ENCODE assay signal across 14 cellular contexts in genomic region chr1:2494323-2494693, GRCh38. TPM values are rescaled to one million over a fixed set of nuclear protein-coding genes. Genes with fewer than 3 reads are reported as not detected.
DNase-seq lines count a peak whose midpoint lies in the region; ATAC-seq and TF ChIP-seq lines count a peak whose summit lies in the region.
"Had no signal": no experiment of that assay in that cellular context is flagged by ENCODE, and none has a peak within 500 bp of the region (broad histone marks: within the 10 kb centered on the region; RNA-seq: fewer than 3 reads in every experiment).

No MANE protein-coding gene starts in this region.

- H3K14ac ChIP-seq in H9 (ENCODE audit: insufficient read depth, low read length): no peak overlapping the region

- no peak overlapping the region for H4K91ac ChIP-seq in H9 (ENCODE audit: insufficient read length, low read depth, low read length)

- H3K4me3 ChIP-seq in AG10803 (ENCODE audit: low read length) (no peak overlapping the region), liver (ENCODE audit: low read depth in 1 of 3, low read length in 3 of 3) (no peak overlapping the region)
- H3K4me3 ChIP-seq: GM23338, lung had no signal

- H3K4ac ChIP-seq in H9 (ENCODE audit: low read depth, low read length): no peak overlapping the region

- H3K4me1 Mint-ChIP-seq in activated naive CD8-positive, alpha-beta T cell treated with anti-CD3 and anti-CD28 coated beads for 36 hours: peaks cover 27% of the 10 kb centered on the region
- 0 out of 4 replicates have a peak, but pooled peaks cover 0 to 3% of the 10 kb centered on the region in 2 experiments for H3K4me1 Mint-ChIP-seq in H9
- H3K4me1 Mint-ChIP-seq: GM23338 had no signal

- H2BK20ac ChIP-seq in H9 (ENCODE audit: low read depth, low read length, poor library complexity, severe bottlenecking): no peak overlapping the region

- no peak overlapping the region for H2AFZ ChIP-seq in H9 (ENCODE audit: low read length)
- H2AFZ ChIP-seq: GM23338 had no signal

- H2AK5ac ChIP-seq in H9 (ENCODE audit: insufficient read length, low read length): no peak overlapping the region

- no peak overlapping the region for H3K9ac ChIP-seq in liver (ENCODE audit: low read depth in 1 of 2, low read length in 2 of 2)
- H3K9ac ChIP-seq in H9 (ENCODE audit: extremely low read depth, insufficient read length, low read length): no peak overlapping the region

- 43% methylated on average over 19 of the region's 19 CpGs for WGBS in liver
- no CpG with 5 or more reads among the region's 19 CpGs for WGBS in H9 (ENCODE audit: extremely low coverage, insufficient read length, low lambda C conversion rate)

- H3K27ac Mint-ChIP-seq in activated naive CD8-positive, alpha-beta T cell treated with anti-CD3 and anti-CD28 coated beads for 36 hours: peak overlapping the region; percentile 63
- peak overlapping the region in 1 of 3 experiments; percentile 44; a peak in 1 of 7 replicates for H3K27ac Mint-ChIP-seq in H9
- H3K27ac Mint-ChIP-seq: GM23338 had no signal

- no peak for TF ChIP-seq CTCF in AG10803 (conservative IDR thresholded peaks at IDR 0.05; ENCODE audit: low read length)
- TF ChIP-seq CTCF in liver (IDR thresholded peaks at IDR 0.05; ENCODE audit: low read depth, low read length, missing input control): no peak
- TF ChIP-seq CTCF in H9 (conservative IDR thresholded peaks at IDR 0.05): no peak

- no peaks in the 10 kb centered on the region for H3K79me2 ChIP-seq in H9 (ENCODE audit: insufficient read depth, low read length)

- H3K36me3 Mint-ChIP-seq in activated naive CD8-positive, alpha-beta T cell treated with anti-CD3 and anti-CD28 coated beads for 36 hours: no peaks in the 10 kb centered on the region
- no peaks in the 10 kb centered on the region for H3K36me3 Mint-ChIP-seq in H9 (ENCODE audit: insufficient read depth in 1 of 3, low read depth in 3 of 3)

- H3T11ph ChIP-seq in H9 (ENCODE audit: low read length): no peak overlapping the region

- no peak overlapping the region for H2BK12ac ChIP-seq in H9 (ENCODE audit: insufficient read length, low read depth, low read length)

- no peak overlapping the region for H3K4me2 ChIP-seq in H9 (ENCODE audit: insufficient read depth, insufficient read length, low read length)
- H3K4me2 ChIP-seq: GM23338 had no signal

- H3K4me1 ChIP-seq in liver (ENCODE audit: control insufficient read depth in 4 of 4, insufficient read depth in 4 of 4, low read length in 3 of 4) (peaks cover 6 to 11% (median 10%) of the 10 kb centered on the region in 4 donors), H9 (ENCODE audit: insufficient read depth, low read length) (no peaks in the 10 kb centered on the region)

- H4K20me1 ChIP-seq in H9 (ENCODE audit: control insufficient read depth, insufficient read depth, insufficient read length): no peaks in the 10 kb centered on the region

- H3K4me3 Mint-ChIP-seq in activated naive CD8-positive, alpha-beta T cell treated with anti-CD3 and anti-CD28 coated beads for 36 hours: no peak overlapping the region
- no peak overlapping the region for H3K4me3 Mint-ChIP-seq in H9
- H3K4me3 Mint-ChIP-seq: CD4-positive, alpha-beta memory T cell; GM23338 had no signal

- H3K23ac ChIP-seq in H9 (ENCODE audit: insufficient read length, low read depth, low read length): no peak overlapping the region

- H4K5ac ChIP-seq in H9 (ENCODE audit: insufficient read length, low read depth, low read length): no peak overlapping the region

- H3K18ac ChIP-seq in H9 (ENCODE audit: insufficient read length, low read depth, low read length): no peak overlapping the region

- no peak overlapping the region for H2BK5ac ChIP-seq in H9 (ENCODE audit: insufficient read length, low read length)

- H3K27ac ChIP-seq in liver (ENCODE audit: low read depth in 1 of 2, low read length in 2 of 2): peak overlapping the region in 1 of 2 donors; percentile 50
- H3K27ac ChIP-seq in caudate nucleus (ENCODE audit: low read depth, low read length): no peak overlapping the region
- no peak overlapping the region for H3K27ac ChIP-seq in H9 (ENCODE audit: insufficient read length, low read depth, low read length)

- DNase-seq in AG10803 (ENCODE audit: low read depth) (peak; percentile 59), HS-5 (ENCODE audit: low read depth) (peak; percentile 73), caudate nucleus (lab: John Stamatoyannopoulos, UW) (no peak), H9 (no peak)
- no peak for DNase-seq in activated naive CD8-positive, alpha-beta T cell treated with anti-CD3 and anti-CD28 coated beads for 36 hours
- no peak for DNase-seq in stimulated activated CD4-positive, alpha-beta T cell treated with anti-CD3 and anti-CD28 coated beads, Interleukin-12 subunit alpha, Interleukin-12 subunit beta, amount 100 ng/mL, for 4 hours
- DNase-seq: activated effector memory CD4-positive, alpha-beta T cell treated with anti-CD3 and anti-CD28 coated beads, Interleukin-2, amount 50 U/mL, for 16 hours; CD4-positive, alpha-beta memory T cell; NCI-H774; stimulated activated naive CD8-positive, alpha-beta T cell treated with anti-CD3 and anti-CD28 coated beads, Interleukin-15, amount 100 ng/mL, for 72 hours had no signal

- H3K79me1 ChIP-seq in H9 (ENCODE audit: insufficient read depth, low read depth, low read length, poor library complexity, severe bottlenecking): no peaks in the 10 kb centered on the region

- H3K9me3 ChIP-seq in liver (ENCODE audit: control insufficient read depth in 4 of 4, low read length in 3 of 4): no peaks in the 10 kb centered on the region
- no peaks in the 10 kb centered on the region for H3K9me3 ChIP-seq in H9 (ENCODE audit: control insufficient read depth, low read depth, low read length)

- no peak for ATAC-seq in HG03565 (IDR thresholded peaks at IDR 0.05; ENCODE audit: unreplicated experiment)
- ATAC-seq: GM23338; stimulated activated naive CD8-positive, alpha-beta T cell treated with anti-CD3 and anti-CD28 coated beads, Interleukin-15, amount 100 ng/mL, for 72 hours had no signal

- no peak overlapping the region for H2BK15ac ChIP-seq in H9 (ENCODE audit: low read depth, low read length)

- H3K27me3 Mint-ChIP-seq in activated naive CD8-positive, alpha-beta T cell treated with anti-CD3 and anti-CD28 coated beads for 36 hours: no peaks in the 10 kb centered on the region
- H3K27me3 Mint-ChIP-seq in H9 (ENCODE audit: low read depth): peaks cover 29% of the 10 kb centered on the region
- H3K27me3 Mint-ChIP-seq: CD4-positive, alpha-beta memory T cell; stimulated activated naive CD8-positive, alpha-beta T cell treated with anti-CD3 and anti-CD28 coated beads, Interleukin-15, amount 100 ng/mL, for 72 hours had no signal

- H3K27me3 ChIP-seq in liver (ENCODE audit: control insufficient read depth in 4 of 4, insufficient read depth in 4 of 4, low read length in 3 of 4): no peaks in the 10 kb centered on the region
- no peaks in the 10 kb centered on the region for H3K27me3 ChIP-seq in H9 (ENCODE audit: insufficient read depth, low read length)

- H3K23me2 ChIP-seq in H9 (ENCODE audit: insufficient read length, low read depth, low read length, poor library complexity, severe bottlenecking): no peaks in the 10 kb centered on the region

- TF ChIP-seq RAD21 in liver (IDR thresholded peaks at IDR 0.05): no peak

- H3K36me3 ChIP-seq in liver (ENCODE audit: control insufficient read depth in 4 of 4, insufficient read depth in 3 of 4, low read depth in 1 of 4, low read length in 3 of 4): no peaks in the 10 kb centered on the region

- no peak overlapping the region for H4K8ac ChIP-seq in H9 (replicated peaks; ENCODE audit: insufficient read length, low read depth, low read length)

- no peaks in the 10 kb centered on the region for H3K9me3 Mint-ChIP-seq in activated naive CD8-positive, alpha-beta T cell treated with anti-CD3 and anti-CD28 coated beads for 36 hours
- H3K9me3 Mint-ChIP-seq in H9: peaks cover 0 to 3% of the 10 kb centered on the region in 2 experiments; a peak in 1 of 5 replicates
- H3K9me3 Mint-ChIP-seq: CD4-positive, alpha-beta memory T cell; GM23338 had no signal

- H3K56ac ChIP-seq in H9 (ENCODE audit: insufficient read length, low read depth, low read length): no peak overlapping the region

- H2BK120ac ChIP-seq in H9 (ENCODE audit: low read depth, low read length, poor library complexity, severe bottlenecking): no peak overlapping the region

TF ChIP-seq in liver, 16 proteins besides CTCF, POLR2A, EP300 and RAD21 (continues in another document):
- TF ChIP-seq GABPA (IDR thresholded peaks at IDR 0.05 in 1 of 2, conservative IDR thresholded peaks at IDR 0.05 in 1 of 2) (no peak), NR2F2 (IDR thresholded peaks at IDR 0.05) (no peak), EGR1 (IDR thresholded peaks at IDR 0.05; ENCODE audit: low read depth in 2 of 2) (peak in 1 of 2 donors; percentile 58)

RNA-seq across cellular contexts. Expression of gene PLCH2, which starts 18.2 kb away (rescaled TPM):
- total RNA-seq in activated naive CD8-positive, alpha-beta T cell treated with anti-CD3 and anti-CD28 coated beads for 36 hours: 1 to 10 TPM; 1.2 to 1.4 TPM
- 1 to 10 TPM in 1 of 2 donors, under 1 TPM in 1; 0.33 to 1.0 TPM for total RNA-seq in liver
- polyA plus RNA-seq in liver: 1 to 10 TPM in 1 of 2 donors, not detected in 1; 1.3 TPM
- total RNA-seq in H9 (2021): 0.09 and 0.18 TPM in 2 replicates
- polyA plus RNA-seq: GM23338 had no signal

RNA-seq across cellular contexts. Expression of gene PANK4, which starts 32.1 kb away (rescaled TPM):
- total RNA-seq in activated naive CD8-positive, alpha-beta T cell treated with anti-CD3 and anti-CD28 coated beads for 36 hours: 10 to 100 TPM; 29.8 to 34.3 TPM
- total RNA-seq in liver (10 to 100 TPM; 13.6 to 26.8 TPM), H9 (2021) (32.2 and 34.8 TPM in 2 replicates)
- polyA plus RNA-seq in liver: 10 to 100 TPM in 1 of 2 donors, 1 to 10 TPM in 1; 6.2 to 11.6 TPM

RNA-seq across cellular contexts. Expression of gene HES5, which starts 35.8 kb away (rescaled TPM):
- under 1 TPM in 1 of 2 experiments, not detected in 1; 0.28 TPM for total RNA-seq in activated naive CD8-positive, alpha-beta T cell treated with anti-CD3 and anti-CD28 coated beads for 36 hours
- total RNA-seq in liver (under 1 TPM; 0.08 to 0.93 TPM), H9 (2021) (not detected in 2 replicates)
- not detected for polyA plus RNA-seq in liver
- total RNA-seq: CD4-positive, alpha-beta memory T cell had no signal
- polyA plus RNA-seq: CD4-positive, alpha-beta memory T cell had no signal

Comparison
In these comparisons a context has a peak if more than half of its experiments do, and no peak if none do; other contexts are left out.
1. DNase-seq: peak in AG10803 (single experiment) and HS-5 (single experiment); none in activated naive CD8-positive, alpha-beta T cell treated with anti-CD3 and anti-CD28 coated beads for 36 hours (single experiment), stimulated activated CD4-positive, alpha-beta T cell treated with anti-CD3 and anti-CD28 coated beads, Interleukin-12 subunit alpha, Interleukin-12 subunit beta, amount 100 ng/mL, for 4 hours (single experiment), caudate nucleus (0 of 61) and H9 (single experiment).